Comparison of ENCODE assay signal across 13 cellular contexts in the genomic region with DNA sequence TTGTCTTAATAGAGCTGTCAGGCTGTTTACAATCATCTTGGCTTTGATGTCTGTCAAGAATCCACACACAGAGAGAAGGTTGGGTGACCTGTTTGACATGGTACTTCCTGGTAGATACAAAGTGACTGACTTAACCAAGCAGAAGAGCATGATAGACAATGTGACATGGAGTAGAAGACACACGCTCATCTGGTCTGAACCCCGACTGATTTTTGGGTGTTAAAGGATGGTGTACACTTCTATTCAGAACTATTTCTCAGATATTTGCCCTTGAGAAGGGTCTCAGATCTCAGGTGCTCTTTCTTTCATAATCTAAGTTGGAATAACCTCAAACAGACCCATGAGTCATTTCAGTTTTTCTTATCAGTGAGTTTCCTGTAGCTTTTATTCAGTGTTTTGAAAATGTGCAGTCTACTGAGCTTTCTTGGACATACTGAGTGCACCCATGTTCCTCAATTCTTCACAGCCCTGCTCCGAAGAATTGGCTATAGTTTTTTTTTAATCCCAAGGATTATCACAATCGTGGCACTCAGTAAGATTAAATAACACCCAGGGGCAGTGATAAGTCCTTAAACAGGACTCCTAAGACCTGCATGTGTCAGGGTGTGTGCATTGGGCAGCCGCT.
DNase-seq lines count a peak whose midpoint lies in the region; ATAC-seq and TF ChIP-seq lines count a peak whose summit lies in the region.
"Had no signal": no experiment of that assay in that cellular context is flagged by ENCODE, and none has a peak within 500 bp of the region (broad histone marks: within the 10 kb centered on the region; RNA-seq: fewer than 3 reads in every experiment).

No MANE protein-coding gene starts in this region.

- H3K4me3 ChIP-seq in epithelial cell of esophagus (ENCODE audit: low read length) = no peak overlapping the region

- no peak for TF ChIP-seq CTCF in epithelial cell of esophagus (IDR thresholded peaks at IDR 0.05; ENCODE audit: insufficient read depth, low read depth, low read length, missing control alignments)

- DNase-seq in epithelial cell of esophagus (ENCODE audit: low read depth) (peak; percentile 1), NCI-H774 (lab: John Stamatoyannopoulos, UW) (no peak), NCI-H1417 (lab: John Stamatoyannopoulos, UW) (no peak), amygdala (lab: John Stamatoyannopoulos, UW) (no peak), activated gamma-delta T cell treated with Interleukin-2 at 50 U/mL for 16 hours (no peak)
- DNase-seq: activated CD8-positive, alpha-beta memory T cell treated with anti-CD3 and anti-CD28 coated beads for 24 hours; DMS 273 treated with DMSO at 0.1 percent for 48 hours; H9; NCI-H1092; SHP77 had no signal

- ATAC-seq in GM18870 (IDR thresholded peaks at IDR 0.05; ENCODE audit: unreplicated experiment) (peak; percentile 85), GM21576 (IDR thresholded peaks at IDR 0.05; ENCODE audit: unreplicated experiment) (peak; percentile 77), HG03175 (IDR thresholded peaks at IDR 0.05; ENCODE audit: unreplicated experiment) (peak; percentile 77)
